ENCODE assay signal across 15 cellular contexts in genomic region chr2:120893874-120894584, GRCh38.
A peak's percentile ranks its signal among the peaks of the same experiment; 100 is the strongest.
DNase-seq lines count a peak whose midpoint lies in the region; FAIRE-seq and TF ChIP-seq lines count a peak whose summit lies in the region.
"Had no signal": no experiment of that assay in that cellular context is flagged by ENCODE, and none has a peak within 500 bp of the region (broad histone marks: within the 10 kb centered on the region; RNA-seq: fewer than 3 reads in every experiment).

No MANE protein-coding gene starts in this region.

- no peak for TF ChIP-seq CTCF in WI38 (IDR thresholded peaks at IDR 0.05; ENCODE audit: low read depth, low read length)
- no peak for TF ChIP-seq CTCF in right atrium auricular region (IDR thresholded peaks at IDR 0.05)
- no peak for TF ChIP-seq CTCF in neural crest cell (conservative IDR thresholded peaks at IDR 0.05)

- H3K36me3 ChIP-seq in ACC112 (ENCODE audit: insufficient read depth, low read length) (no peaks in the 10 kb centered on the region), right atrium auricular region (no peaks in the 10 kb centered on the region)
- H3K36me3 ChIP-seq: upper lobe of left lung had no signal

- peaks cover 12% of the 10 kb centered on the region for H3K4me1 ChIP-seq in ACC112 (ENCODE audit: control insufficient read depth, insufficient read depth, low read length, unreplicated experiment)
- H3K4me1 ChIP-seq in right atrium auricular region, result peaks cover 0 to 19% of the 10 kb centered on the region in 2 donors
- H3K4me1 ChIP-seq: upper lobe of left lung had no signal

- H3K9me3 ChIP-seq in right atrium auricular region, result no peaks in the 10 kb centered on the region
- H3K9me3 ChIP-seq: upper lobe of left lung had no signal

- no peaks in the 10 kb centered on the region for H3K36me3 Mint-ChIP-seq in neural crest cell (ENCODE audit: low read depth)
- H3K36me3 Mint-ChIP-seq: naive thymus-derived CD4-positive, alpha-beta T cell had no signal

- H3K79me2 ChIP-seq in ACC112 (ENCODE audit: control insufficient read depth, insufficient read depth, low read length, unreplicated experiment), result peaks cover 3% of the 10 kb centered on the region

- no peak for FAIRE-seq in frontal cortex (lab: Jason Lieb, UNC)

- no peaks in the 10 kb centered on the region for H3K9me3 Mint-ChIP-seq in neural crest cell
- H3K9me3 Mint-ChIP-seq: activated CD4-positive, alpha-beta T cell treated with anti-CD3 and anti-CD28 coated beads, Interleukin-2, amount 10 ng/mL, durations not matched to agents 24 days and 14 days had no signal

- H2AFZ ChIP-seq in ACC112 (ENCODE audit: low read length, unreplicated experiment), result no peak overlapping the region

- H3K4me3 ChIP-seq in ACC112 (ENCODE audit: low read depth, low read length), result no peak overlapping the region
- H3K4me3 ChIP-seq in WI38 (ENCODE audit: low read depth, low read length), result peak overlapping the region; percentile 23
- H3K4me3 ChIP-seq in right atrium auricular region, result no peak overlapping the region
- H3K4me3 ChIP-seq: upper lobe of left lung had no signal

- H3K27me3 ChIP-seq in ACC112 (ENCODE audit: insufficient read depth, low read length) (no peaks in the 10 kb centered on the region), right atrium auricular region (no peaks in the 10 kb centered on the region)
- H3K27me3 ChIP-seq: upper lobe of left lung had no signal

- H3K27ac Mint-ChIP-seq in neural crest cell (ENCODE audit: unreplicated experiment), result peak overlapping the region; percentile 92
- H3K27ac Mint-ChIP-seq: activated CD4-positive, alpha-beta T cell treated with anti-CD3 and anti-CD28 coated beads, Interleukin-2, amount 10 ng/mL, durations not matched to agents 24 days and 14 days had no signal

- peaks cover 79% of the 10 kb centered on the region for H3K4me1 Mint-ChIP-seq in neural crest cell
- H3K4me1 Mint-ChIP-seq: activated CD4-positive, alpha-beta T cell treated with anti-CD3 and anti-CD28 coated beads, Interleukin-2, amount 10 ng/mL, durations not matched to agents 24 days and 14 days; naive thymus-derived CD4-positive, alpha-beta T cell had no signal

- H3K27ac ChIP-seq in ACC112 (ENCODE audit: low read depth, low read length) (peak overlapping the region; percentile 11; the same call in 1 of the 2 replicates), right atrium auricular region (peak overlapping the region; percentile 51 to 64)

- DNase-seq in right atrium auricular region (ENCODE audit: low spot score) (no peak), neural crest cell (ENCODE audit: low read depth, low spot score) (peak; percentile 63), frontal cortex (ENCODE audit: low spot score in 2 of 2) (no peak), superior temporal gyrus (ENCODE audit: extremely low spot score) (no peak), SW 1271 (lab: John Stamatoyannopoulos, UW) (no peak), MV-4-11 (lab: John Stamatoyannopoulos, UW) (no peak)
- DNase-seq: activated CD4-positive, alpha-beta T cell treated with anti-CD3 and anti-CD28 coated beads, Interleukin-2, amount 10 ng/mL, durations not matched to agents 24 days and 14 days; DMS153; GOT3; naive thymus-derived CD4-positive, alpha-beta T cell; NCI-H1105; NCI-H226; upper lobe of left lung had no signal

- H3K4me3 Mint-ChIP-seq in neural crest cell, result peak overlapping the region; percentile 77
- H3K4me3 Mint-ChIP-seq: activated CD4-positive, alpha-beta T cell treated with anti-CD3 and anti-CD28 coated beads, Interleukin-2, amount 10 ng/mL, durations not matched to agents 24 days and 14 days; naive thymus-derived CD4-positive, alpha-beta T cell had no signal

- H3K27me3 Mint-ChIP-seq in neural crest cell (ENCODE audit: low read depth), result no peaks in the 10 kb centered on the region
- H3K27me3 Mint-ChIP-seq: activated CD4-positive, alpha-beta T cell treated with anti-CD3 and anti-CD28 coated beads, Interleukin-2, amount 10 ng/mL, durations not matched to agents 24 days and 14 days had no signal
